Comparison of ENCODE assay signal across 2 cellular contexts in the genomic region with DNA sequence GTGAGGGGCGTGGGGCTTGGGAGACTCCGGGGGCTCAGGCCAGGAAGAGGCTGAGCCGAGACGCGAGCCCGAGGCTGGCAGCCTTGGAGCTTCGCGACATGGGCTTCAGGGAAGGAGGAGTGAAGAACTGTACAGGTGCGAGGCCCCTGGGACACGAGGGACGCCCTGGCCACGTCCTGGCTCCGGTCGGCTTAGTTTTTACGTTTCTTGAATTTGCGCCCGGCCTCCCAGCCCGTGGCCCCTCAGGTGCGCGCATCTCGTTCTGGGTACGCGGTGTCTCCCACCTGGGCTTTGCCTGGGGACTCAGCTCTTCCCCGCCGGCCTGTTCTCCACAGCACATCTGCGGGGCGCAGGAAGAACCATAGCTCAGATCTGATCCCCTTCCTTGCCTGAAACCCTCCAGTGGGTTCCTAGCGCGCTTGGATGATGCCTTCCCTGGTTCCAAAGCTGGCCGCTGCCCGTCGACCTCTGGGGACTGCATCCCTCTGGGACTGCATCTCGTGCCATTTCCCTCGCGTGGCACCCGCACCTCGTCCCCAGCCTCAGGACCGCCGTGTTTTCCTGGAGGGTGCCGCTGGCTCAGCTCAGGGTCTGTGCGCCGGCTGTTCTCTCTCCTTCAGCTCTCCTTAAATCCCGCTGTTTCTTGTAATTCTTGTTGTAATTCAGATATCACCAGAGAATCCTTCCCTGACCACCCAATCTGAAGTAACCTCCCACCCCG.
TF ChIP-seq lines count a peak whose summit lies in the region.

No MANE protein-coding gene starts in this region.

TF ChIP-seq in GM23338, 12 proteins besides CTCF, POLR2A, EP300 and RAD21 (continued from another document and continues in another):
- TF ChIP-seq NANOG (IDR thresholded peaks at IDR 0.05; ENCODE audit: borderline replicate concordance) (no peak), STAT1 (IDR thresholded peaks at IDR 0.05; ENCODE audit: unreplicated experiment) (no peak), REST (IDR thresholded peaks at IDR 0.05; ENCODE audit: unreplicated experiment) (no peak), ZNF331 (CRISPR knock-in tag; IDR thresholded peaks at IDR 0.05; ENCODE audit: low read depth) (no peak), EZH2phosphoT487 (IDR thresholded peaks at IDR 0.05; ENCODE audit: unreplicated experiment) (no peak), JUNB (IDR thresholded peaks at IDR 0.05; ENCODE audit: unreplicated experiment) (no peak), ZNF462 (CRISPR knock-in tag; IDR thresholded peaks at IDR 0.05) (no peak)
- TF ChIP-seq, protein P1, sequence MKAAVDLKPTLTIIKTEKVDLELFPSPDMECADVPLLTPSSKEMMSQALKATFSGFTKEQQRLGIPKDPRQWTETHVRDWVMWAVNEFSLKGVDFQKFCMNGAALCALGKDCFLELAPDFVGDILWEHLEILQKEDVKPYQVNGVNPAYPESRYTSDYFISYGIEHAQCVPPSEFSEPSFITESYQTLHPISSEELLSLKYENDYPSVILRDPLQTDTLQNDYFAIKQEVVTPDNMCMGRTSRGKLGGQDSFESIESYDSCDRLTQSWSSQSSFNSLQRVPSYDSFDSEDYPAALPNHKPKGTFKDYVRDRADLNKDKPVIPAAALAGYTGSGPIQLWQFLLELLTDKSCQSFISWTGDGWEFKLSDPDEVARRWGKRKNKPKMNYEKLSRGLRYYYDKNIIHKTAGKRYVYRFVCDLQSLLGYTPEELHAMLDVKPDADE (IDR thresholded peaks at IDR 0.05): no peak

TF ChIP-seq in SK-N-SH, 30 proteins besides CTCF, POLR2A, EP300 and RAD21 (continued from another document):
- no peak for TF ChIP-seq EZH2phosphoT487 (IDR thresholded peaks at IDR 0.05; ENCODE audit: borderline replicate concordance, low read depth)
- no peak for TF ChIP-seq FOXM1 (IDR thresholded peaks at IDR 0.05; ENCODE audit: low read depth)
- TF ChIP-seq, protein P2, sequence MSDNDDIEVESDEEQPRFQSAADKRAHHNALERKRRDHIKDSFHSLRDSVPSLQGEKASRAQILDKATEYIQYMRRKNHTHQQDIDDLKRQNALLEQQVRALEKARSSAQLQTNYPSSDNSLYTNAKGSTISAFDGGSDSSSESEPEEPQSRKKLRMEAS (IDR thresholded peaks at IDR 0.05; ENCODE audit: low read depth): peak; percentile 73
